In genomic region chr12:128914908-128915563, GRCh38 we compare ENCODE assay signal across 10 cellular contexts.
A peak's percentile ranks its signal among the peaks of the same experiment; 100 is the strongest.
DNase-seq lines count a peak whose midpoint lies in the region; ATAC-seq and TF ChIP-seq lines count a peak whose summit lies in the region.
"Had no signal": no experiment of that assay in that cellular context is flagged by ENCODE, and none has a peak within 500 bp of the region (broad histone marks: within the 10 kb centered on the region; RNA-seq: fewer than 3 reads in every experiment).

No MANE protein-coding gene starts in this region.

- no peaks in the 10 kb centered on the region for H3K36me3 ChIP-seq in gastroesophageal sphincter
- H3K36me3 ChIP-seq: SJCRH30 had no signal

- no peaks in the 10 kb centered on the region for H3K4me1 ChIP-seq in gastroesophageal sphincter
- H3K4me1 ChIP-seq: SJCRH30 had no signal

- peak; percentile 13 to 89 for DNase-seq in HL-60 (ENCODE audit: low read depth in 1 of 2, low spot score in 1 of 2)
- peak; percentile 59 for DNase-seq in globus pallidus (ENCODE audit: low spot score)
- DNase-seq in NCI-H2107 treated with DMSO at 0.1 percent for 48 hours (lab: John Stamatoyannopoulos, UW; ENCODE audit: unreplicated experiment) = no peak
- DNase-seq in UCSD-AML1 (lab: John Stamatoyannopoulos, UW; ENCODE audit: unreplicated experiment) = no peak
- no peak for DNase-seq in occipital lobe (lab: John Stamatoyannopoulos, UW)
- DNase-seq: posterior cingulate gyrus, SJCRH30 had no signal

- TF ChIP-seq CTCF in HL-60 (IDR thresholded peaks at IDR 0.05; ENCODE audit: insufficient read depth, low read length) = no peak
- TF ChIP-seq CTCF in gastroesophageal sphincter (IDR thresholded peaks at IDR 0.05) = no peak

- WGBS in gastroesophageal sphincter (ENCODE audit: low coverage in 1 of 2), 2 donors = 80 to 89% methylated on average over 9 to 11 of the region's 11 CpGs

- ATAC-seq in GM18498 (IDR thresholded peaks at IDR 0.05; ENCODE audit: unreplicated experiment) = peak; percentile 97
- peak; percentile 98 for ATAC-seq in GM21447 (IDR thresholded peaks at IDR 0.05; ENCODE audit: unreplicated experiment)
- no peak for ATAC-seq in gastroesophageal sphincter

- H3K27ac ChIP-seq in HL-60 (replicated peaks) = peak overlapping the region; percentile 66
- no peak overlapping the region for H3K27ac ChIP-seq in gastroesophageal sphincter
- H3K27ac ChIP-seq: SJCRH30 had no signal

- H3K27me3 ChIP-seq in HL-60 (ENCODE audit: insufficient read depth, poor library complexity, severe bottlenecking) = no peaks in the 10 kb centered on the region
- H3K27me3 ChIP-seq in gastroesophageal sphincter = no peaks in the 10 kb centered on the region
- H3K27me3 ChIP-seq: SJCRH30 had no signal

- no peak for TF ChIP-seq EP300 in gastroesophageal sphincter (IDR thresholded peaks at IDR 0.05)

- H3K4me3 ChIP-seq in HL-60 (replicated peaks; ENCODE audit: insufficient read depth, low read length) = no peak overlapping the region
- no peak overlapping the region for H3K4me3 ChIP-seq in gastroesophageal sphincter
- H3K4me3 ChIP-seq: SJCRH30 had no signal

- no peak for TF ChIP-seq POLR2A in gastroesophageal sphincter (IDR thresholded peaks at IDR 0.05)

- H3K9me3 ChIP-seq in gastroesophageal sphincter = no peaks in the 10 kb centered on the region
- H3K9me3 ChIP-seq: SJCRH30 had no signal

Comparison
In these comparisons a context has a peak if more than half of its experiments do, and no peak if none do; other contexts are left out.
1. DNase-seq: peak in HL-60 (2 of 2) and globus pallidus (single experiment); none in NCI-H2107 treated with DMSO at 0.1 percent for 48 hours (single experiment), UCSD-AML1 (single experiment) and occipital lobe (single experiment).